In the genomic region with DNA sequence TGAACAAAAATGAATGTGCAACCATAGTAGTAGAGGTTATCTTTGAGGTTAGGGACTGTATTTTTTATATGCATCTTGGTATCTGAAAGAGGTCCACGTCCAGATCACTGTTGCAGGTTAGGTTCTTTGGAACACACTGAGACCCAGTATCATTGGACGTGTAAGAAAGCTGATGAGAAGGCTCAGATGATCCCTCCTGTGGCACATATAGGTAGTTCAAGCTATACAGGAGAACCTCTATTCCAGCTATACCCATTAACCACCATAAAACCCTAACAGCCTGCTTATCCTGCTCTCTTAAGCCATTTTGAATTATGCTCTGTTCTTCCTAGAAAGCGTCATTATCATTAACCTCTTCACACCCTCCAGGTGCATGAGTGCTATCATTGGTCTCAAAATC, we compare ENCODE assay signal across 21 cellular contexts.
"Had no signal": no experiment of that assay in that cellular context is flagged by ENCODE, and none has a peak within 500 bp of the region (broad histone marks: within the 10 kb centered on the region; RNA-seq: fewer than 3 reads in every experiment).

No MANE protein-coding gene starts in this region.

- H2AFZ ChIP-seq: hepatocyte had no signal

- H3K27me3 ChIP-seq: hepatocyte, sigmoid colon, stomach, suprapubic skin, tibial nerve had no signal

- H3K9me3 ChIP-seq: sigmoid colon, stomach, suprapubic skin, tibial nerve had no signal

- H3K27ac ChIP-seq: hepatocyte, sigmoid colon, stomach, suprapubic skin, tibial nerve, VCaP had no signal

- ATAC-seq: left cardiac atrium; stimulated activated memory B cell treated with anti-CD40 and anti-IgM and Interleukin-4, amounts not matched to agents 10 μg/mL and 1 μg/mL and 100 μg/mL, for 72 hours had no signal

- H3K4me2 ChIP-seq: hepatocyte, smooth muscle cell had no signal

- H3K79me2 ChIP-seq: hepatocyte had no signal

- H3K4me3 ChIP-seq: hepatocyte, sigmoid colon, smooth muscle cell, stomach, suprapubic skin, tibial nerve had no signal

- H3K36me3 ChIP-seq: sigmoid colon, stomach, suprapubic skin, tibial nerve had no signal

- H3K4me1 ChIP-seq: sigmoid colon, stomach, suprapubic skin, tibial nerve had no signal

- DNase-seq: activated CD4-positive, alpha-beta T cell treated with anti-CD3 and anti-CD28 coated beads for 1 hour; activated CD4-positive, alpha-beta T cell treated with anti-CD3 and anti-CD28 coated beads, Interleukin-2, amount 50 U/mL, for 1 hour; activated gamma-delta T cell treated with Interleukin-2 at 50 U/mL for 16 hours; activated T-cell treated with anti-CD3 and anti-CD28 coated beads, Interleukin-2, amount 50 U/mL, for 1 hour; anterior cingulate cortex; caudate nucleus; effector CD4-positive, alpha-beta T cell; glutamatergic neuron; left cardiac atrium; mesenchymal stem cell; naive B cell; posterior cingulate gyrus; sigmoid colon; stimulated activated CD4-positive, alpha-beta T cell treated with anti-CD3 and anti-CD28 coated beads, Interleukin-15, amount 100 ng/mL, for 24 hours; stomach had no signal
